In genomic region chr1:92951141-92951582, GRCh38 we compare ENCODE assay signal across 8 cellular contexts. TPM values are rescaled to one million over a fixed set of nuclear protein-coding genes. Genes with fewer than 3 reads are reported as not detected.
DNase-seq lines count a peak whose midpoint lies in the region; ATAC-seq and TF ChIP-seq lines count a peak whose summit lies in the region.

No MANE protein-coding gene starts in this region.

- no peak overlapping the region for H3K4me3 ChIP-seq in astrocyte of the spinal cord (ENCODE audit: low read depth, low read length)

- H3K27me3 Mint-ChIP-seq in activated T-cell treated with anti-CD3 and anti-CD28 coated beads, Interleukin-2, amount 50 U/mL, for 72 hours (ENCODE audit: low read depth) = no peaks in the 10 kb centered on the region
- H3K27me3 Mint-ChIP-seq in naive B cell = no peaks in the 10 kb centered on the region

- in situ Hi-C loops in astrocyte of the spinal cord (cut with HindIII; ENCODE audit: low sequenced_read_pairs) = no loop called here

- TF ChIP-seq CTCF in astrocyte of the spinal cord (IDR thresholded peaks at IDR 0.05; ENCODE audit: low read depth, low read length) = no peak

- H3K36me3 Mint-ChIP-seq in activated T-cell treated with anti-CD3 and anti-CD28 coated beads, Interleukin-2, amount 50 U/mL, for 72 hours (ENCODE audit: insufficient read depth in 2 of 2) = no peaks in the 10 kb centered on the region
- H3K36me3 Mint-ChIP-seq in naive B cell = peaks cover 0 to 5% of the 10 kb centered on the region in 2 donors

- no peak for DNase-seq in activated T-cell treated with anti-CD3 and anti-CD28 coated beads, Interleukin-2, amount 50 U/mL, for 72 hours
- DNase-seq in activated T-cell treated with anti-CD3 and anti-CD28 coated beads, Interleukin-2, amount 50 U/mL, for 1 hour = no peak
- peak; percentile 80 for DNase-seq in LHCN-M2 (ENCODE audit: low read depth)
- peak; percentile 52 for DNase-seq in astrocyte of the spinal cord (ENCODE audit: low read depth, low spot score)
- peak; percentile 75 for DNase-seq in naive B cell
- DNase-seq in DMS153 treated with DMSO at 0.1 percent for 48 hours (lab: John Stamatoyannopoulos, UW; ENCODE audit: unreplicated experiment) = no peak
- no peak for DNase-seq in DMS 273 treated with DMSO at 0.1 percent for 48 hours (lab: John Stamatoyannopoulos, UW)

- H3K4me3 Mint-ChIP-seq in activated T-cell treated with anti-CD3 and anti-CD28 coated beads, Interleukin-2, amount 50 U/mL, for 72 hours = no peak overlapping the region
- H3K4me3 Mint-ChIP-seq in naive B cell = no peak overlapping the region

- H3K9me3 Mint-ChIP-seq in activated T-cell treated with anti-CD3 and anti-CD28 coated beads, Interleukin-2, amount 50 U/mL, for 72 hours = no peaks in the 10 kb centered on the region
- H3K9me3 Mint-ChIP-seq in naive B cell = no peaks in the 10 kb centered on the region

- peak; percentile 64 to 70 for ATAC-seq in activated T-cell treated with anti-CD3 and anti-CD28 coated beads, Interleukin-2, amount 50 U/mL, for 72 hours (replicated peaks in 1 of 2)
- peak; percentile 62 for ATAC-seq in GM21737 (IDR thresholded peaks at IDR 0.05; ENCODE audit: unreplicated experiment)
- ATAC-seq in naive B cell (ENCODE audit: low read depth in 2 of 2) = peak; percentile 93

- peaks cover 28% of the 10 kb centered on the region for H3K4me1 Mint-ChIP-seq in activated T-cell treated with anti-CD3 and anti-CD28 coated beads, Interleukin-2, amount 50 U/mL, for 72 hours (ENCODE audit: low read depth)
- peaks cover 34 to 64% (median 50%) of the 10 kb centered on the region in 3 donors for H3K4me1 Mint-ChIP-seq in naive B cell

- no peak overlapping the region for H3K27ac Mint-ChIP-seq in activated T-cell treated with anti-CD3 and anti-CD28 coated beads, Interleukin-2, amount 50 U/mL, for 72 hours
- no peak overlapping the region for H3K27ac Mint-ChIP-seq in naive B cell

RNA-seq across cellular contexts. Expression of gene DIPK1A, which starts 10.1 kb away (rescaled TPM):
- 1 to 10 TPM; 8.4 to 9.3 TPM for total RNA-seq in activated T-cell treated with anti-CD3 and anti-CD28 coated beads, Interleukin-2, amount 50 U/mL, for 72 hours
- total RNA-seq in LHCN-M2 (2014; rRNA removed) = 13.1 and 15.8 TPM in 2 replicates
- polyA plus RNA-seq in LHCN-M2 (2012) = 8.1 TPM
- 10 to 100 TPM; 26.0 to 57.3 (median 32.4) TPM for polyA plus RNA-seq in naive B cell (ENCODE audit: low read depth in 6 of 6)

Comparison
In these comparisons a context has a peak if more than half of its experiments do, and no peak if none do; other contexts are left out.
1. DNase-seq: peak in LHCN-M2 (single experiment), astrocyte of the spinal cord (single experiment) and naive B cell (single experiment); none in activated T-cell treated with anti-CD3 and anti-CD28 coated beads, Interleukin-2, amount 50 U/mL, for 72 hours (0 of 2), activated T-cell treated with anti-CD3 and anti-CD28 coated beads, Interleukin-2, amount 50 U/mL, for 1 hour (single experiment), DMS153 treated with DMSO at 0.1 percent for 48 hours (single experiment) and DMS 273 treated with DMSO at 0.1 percent for 48 hours (single experiment).
2. Peak in every context shown above with its lines, with median percentiles within 50 percentile points of each other: ATAC-seq.